ENCODE assay signal across 8 cellular contexts in genomic region chr3:197297476-197298340, GRCh38. TPM values are rescaled to one million over a fixed set of nuclear protein-coding genes. Genes with fewer than 3 reads are reported as not detected.
DNase-seq lines count a peak whose midpoint lies in the region; ATAC-seq and TF ChIP-seq lines count a peak whose summit lies in the region.

No MANE protein-coding gene starts in this region.

- H3K27ac Mint-ChIP-seq in activated T-helper 17 cell treated with anti-CD3 and anti-CD28 coated beads, Interleukin-2, amount 50 U/mL, for 72 hours = peak overlapping the region; percentile 91
- H3K27ac Mint-ChIP-seq in natural killer cell = peak overlapping the region; percentile 91 to 95

- no peaks in the 10 kb centered on the region; the same call in 1 of the 2 replicates for H3K36me3 ChIP-seq in KMS-11 (ENCODE audit: insufficient read depth)
- peaks cover 28% of the 10 kb centered on the region for H3K36me3 ChIP-seq in Panc1 (ENCODE audit: control insufficient read depth, insufficient read depth, low read length)

- in situ Hi-C loops in Panc1 (cut with HindIII; ENCODE audit: low pct_unique_long_range_greater_than_20kb, low sequenced_read_pairs) = no loop called here

- peak overlapping the region; percentile 95 for H2AFZ ChIP-seq in KMS-11 (ENCODE audit: low read depth)

- H3K4me2 ChIP-seq in KMS-11 = peak overlapping the region; percentile 86; the same call in 1 of the 2 replicates

- H3K9me3 Mint-ChIP-seq in activated T-helper 17 cell treated with anti-CD3 and anti-CD28 coated beads, Interleukin-2, amount 50 U/mL, for 72 hours = no peaks in the 10 kb centered on the region
- H3K9me3 Mint-ChIP-seq in natural killer cell = no peaks in the 10 kb centered on the region

- POLR2A ChIA-PET in Panc1 (lab: Charles Lee) = interaction anchor here (0.6 to 0.7 kb wide), 3 partner anchors 41 to 372 kb away, joined by 3 to 6 read pairs (median 4); no protein-coding TSS in a partner anchor

- peaks cover 13% of the 10 kb centered on the region for H3K4me1 Mint-ChIP-seq in activated T-helper 17 cell treated with anti-CD3 and anti-CD28 coated beads, Interleukin-2, amount 50 U/mL, for 72 hours
- H3K4me1 Mint-ChIP-seq in natural killer cell = peaks cover 31 to 41% of the 10 kb centered on the region in 2 donors

- H3K4me1 ChIP-seq in KMS-11 (ENCODE audit: low read depth, poor library complexity, severe bottlenecking) (peaks cover 36% of the 10 kb centered on the region), Panc1 (ENCODE audit: control insufficient read depth, insufficient read depth, low read length) (peaks cover 20% of the 10 kb centered on the region)

- H3K27ac ChIP-seq in KMS-11 (peak overlapping the region; percentile 66), Panc1 (ENCODE audit: low read length) (peak overlapping the region; percentile 87)

- H3K27me3 Mint-ChIP-seq in activated T-helper 17 cell treated with anti-CD3 and anti-CD28 coated beads, Interleukin-2, amount 50 U/mL, for 72 hours = peaks cover 14% of the 10 kb centered on the region
- peaks cover 6 to 7% of the 10 kb centered on the region in 2 donors for H3K27me3 Mint-ChIP-seq in natural killer cell (ENCODE audit: low read depth in 2 of 2)

- H3K9ac ChIP-seq in KMS-11 = peak overlapping the region; percentile 69

- peak; percentile 95 for DNase-seq in DMS79 (lab: John Stamatoyannopoulos, UW)
- no peak for DNase-seq in Panc1 (ENCODE audit: low read depth, low spot score)
- DNase-seq in fibroblast of mammary gland (ENCODE audit: low read depth) = peak; percentile 78
- peak; percentile 79 for DNase-seq in natural killer cell
- DNase-seq in stimulated activated naive CD4-positive, alpha-beta T cell (lab: John Stamatoyannopoulos, UW) = peak; percentile 70 to 86 (median 83)

- intact Hi-C loops in Panc1 (cut with micrococcal nuclease; ENCODE audit: unreplicated experiment) = loop anchor here (10.0 kb wide), 1 partner anchor 157 kb away; no protein-coding TSS in a partner anchor
- intact Hi-C loops in natural killer cell (cut with micrococcal nuclease) = no loop called here

- H3K36me3 Mint-ChIP-seq in activated T-helper 17 cell treated with anti-CD3 and anti-CD28 coated beads, Interleukin-2, amount 50 U/mL, for 72 hours (ENCODE audit: low read depth) = peaks cover 46% of the 10 kb centered on the region
- no peaks in the 10 kb centered on the region for H3K36me3 Mint-ChIP-seq in natural killer cell

- ATAC-seq in GM21825 (IDR thresholded peaks at IDR 0.05; ENCODE audit: unreplicated experiment) (peak; percentile 67), Panc1 (peak; percentile 94), natural killer cell (peak; percentile 76 to 89 (median 82))
- peak; percentile 90 for ATAC-seq in activated T-helper 17 cell treated with anti-CD3 and anti-CD28 coated beads, Interleukin-2, amount 50 U/mL, for 72 hours (replicated peaks)

- BruUV-seq in Panc1 (replicated peaks; lab: Mats Ljungman, UMichigan) = no TSS peak

- H4K20me1 ChIP-seq in KMS-11 (ENCODE audit: insufficient read depth) = peaks cover 2% of the 10 kb centered on the region; the same call in 1 of the 2 replicates

- no peaks in the 10 kb centered on the region for H3K9me3 ChIP-seq in Panc1 (ENCODE audit: control insufficient read depth, insufficient read depth, low read depth, low read length)

- no peak for TF ChIP-seq CTCF in KMS-11 (conservative IDR thresholded peaks at IDR 0.05; ENCODE audit: low read depth, low read length)
- TF ChIP-seq CTCF in Panc1 (IDR thresholded peaks at IDR 0.05) = no peak
- no peak for TF ChIP-seq CTCF in fibroblast of mammary gland (conservative IDR thresholded peaks at IDR 0.05; ENCODE audit: control insufficient read depth, insufficient read depth, low read depth, low read length)
- no peak for TF ChIP-seq CTCF in natural killer cell (IDR thresholded peaks at IDR 0.05)

- peaks cover 12% of the 10 kb centered on the region; the same call in 1 of the 2 replicates for H3K79me2 ChIP-seq in KMS-11 (ENCODE audit: insufficient read depth, low read depth)

- no peaks in the 10 kb centered on the region for H3K27me3 ChIP-seq in KMS-11 (ENCODE audit: insufficient read depth, low read depth)
- H3K27me3 ChIP-seq in Panc1 (ENCODE audit: control insufficient read depth, insufficient read depth, low read length) = no peaks in the 10 kb centered on the region

- CTCF ChIA-PET in Panc1 (lab: Charles Lee) = interaction anchor here (0.6 to 1.0 kb wide), 3 partner anchors 156 to 306 kb away, joined by 3 to 7 read pairs (median 7); no protein-coding TSS in a partner anchor

- H3K4me3 ChIP-seq in KMS-11 (IDR thresholded peaks at IDR 0.05; ENCODE audit: insufficient read depth, low read depth, low read length) (peak overlapping the region; percentile 67), Panc1 (ENCODE audit: low read depth in 2 of 2, low read length in 2 of 2) (peak overlapping the region; percentile 67 to 90), fibroblast of mammary gland (ENCODE audit: control insufficient read depth, low read depth, low read length) (peak overlapping the region; percentile 90)

- peak overlapping the region; percentile 94 for H3K4me3 Mint-ChIP-seq in activated T-helper 17 cell treated with anti-CD3 and anti-CD28 coated beads, Interleukin-2, amount 50 U/mL, for 72 hours
- H3K4me3 Mint-ChIP-seq in natural killer cell = peak overlapping the region; percentile 95

RNA-seq across cellular contexts. Expression of gene DLG1, which starts 0.7 kb away (rescaled TPM):
- 90.2 TPM for total RNA-seq in Panc1 (2021; ENCODE audit: unreplicated experiment)
- polyA plus RNA-seq in Panc1 (2012; ENCODE audit: insufficient read length) = 41.1 TPM
- total RNA-seq in activated T-helper 17 cell treated with anti-CD3 and anti-CD28 coated beads, Interleukin-2, amount 50 U/mL, for 72 hours = 10 to 100 TPM; 64.5 to 64.7 TPM
- 10 to 100 TPM; 82.0 to 91.8 (median 89.0) TPM for total RNA-seq in natural killer cell
